Comparison of ENCODE assay signal across 8 cellular contexts in genomic region chr1:35032384-35032739, GRCh38. TPM values are rescaled to one million over a fixed set of nuclear protein-coding genes. Genes with fewer than 3 reads are reported as not detected.
DNase-seq lines count a peak whose midpoint lies in the region; ATAC-seq and TF ChIP-seq lines count a peak whose summit lies in the region.

No MANE protein-coding gene starts in this region.

- BruUV-seq in mammary epithelial cell (replicated peaks; lab: Mats Ljungman, UMichigan): TSS peak; percentile 35

- DNase-seq in BE2C: no peak
- DNase-seq in mammary epithelial cell: no peak
- DNase-seq in natural killer cell: no peak
- DNase-seq in activated CD4-positive, CD25-positive, alpha-beta regulatory T cell treated with anti-CD3 and anti-CD28 coated beads, Interleukin-2, amount 50 U/mL, for 72 hours: no peak

- peaks cover 4 to 5% (median 4%) of the 10 kb centered on the region in 3 donors for H3K9me3 Mint-ChIP-seq in IgD-negative memory B cell
- peaks cover 0 to 2% of the 10 kb centered on the region in 2 donors for H3K9me3 Mint-ChIP-seq in natural killer cell

- H3K9ac ChIP-seq in mammary epithelial cell (ENCODE audit: insufficient read depth, low read length): no peak overlapping the region

- no peak overlapping the region for H3K27ac Mint-ChIP-seq in IgD-negative memory B cell
- peak overlapping the region in 1 of 2 donors; percentile 93 for H3K27ac Mint-ChIP-seq in natural killer cell

- H3K27me3 ChIP-seq in BE2C (no peaks in the 10 kb centered on the region), mammary epithelial cell (ENCODE audit: insufficient read depth, low read length) (no peaks in the 10 kb centered on the region)

- H3K4me1 ChIP-seq in BE2C: no peaks in the 10 kb centered on the region
- peaks cover 9% of the 10 kb centered on the region for H3K4me1 ChIP-seq in mammary epithelial cell (ENCODE audit: insufficient read depth, low read length)

- intact Hi-C loops in mammary epithelial cell (cut with micrococcal nuclease) (no loop called here), natural killer cell (cut with micrococcal nuclease) (no loop called here)

- H3K9me3 ChIP-seq in BE2C (no peaks in the 10 kb centered on the region), mammary epithelial cell (replicated peaks; ENCODE audit: insufficient read depth, low read length) (no peaks in the 10 kb centered on the region)

- peak overlapping the region; percentile 92 for H3K4me2 ChIP-seq in mammary epithelial cell (ENCODE audit: insufficient read depth, low read depth, low read length)

- H3K4me1 Mint-ChIP-seq in IgD-negative memory B cell (peaks cover 13 to 23% (median 19%) of the 10 kb centered on the region in 3 donors), natural killer cell (peaks cover 34 to 37% of the 10 kb centered on the region in 2 donors)

- H3K4me3 ChIP-seq in BE2C (ENCODE audit: low read depth, low read length) (peak overlapping the region; percentile 80), mammary epithelial cell (replicated peaks in 1 of 3; ENCODE audit: insufficient read depth in 1 of 3, low read depth in 2 of 3, low read length in 3 of 3) (peak overlapping the region; percentile 58 to 96 (median 82))

- no peak overlapping the region for H3K27ac ChIP-seq in mammary epithelial cell (ENCODE audit: insufficient read depth, low read depth, low read length)

- H3K36me3 Mint-ChIP-seq in IgD-negative memory B cell: peaks cover 8% of the 10 kb centered on the region
- H3K36me3 Mint-ChIP-seq in natural killer cell: no peaks in the 10 kb centered on the region

- 65% methylated on average over 1 of the region's 1 CpG for whole genome bisulfite sequencing in mammary epithelial cell (ENCODE audit: low coverage, missing lambda C conversion rate)

- peaks cover 31% of the 10 kb centered on the region for H3K79me2 ChIP-seq in mammary epithelial cell (ENCODE audit: insufficient read depth, low read length)

- dilution Hi-C loops in mammary epithelial cell (cut with HindIII; ENCODE audit: low sequenced_read_pairs): no loop called here

- CTCF ChIA-PET in mammary epithelial cell (lab: Charles Lee; ENCODE audit: low non-redundant PET): interaction anchor here (0.6 kb wide), 1 partner anchor 179 kb away, joined by 4 read pairs; no protein-coding TSS in a partner anchor

- H2AFZ ChIP-seq in mammary epithelial cell (ENCODE audit: low read depth, low read length): peak overlapping the region; percentile 78

- ATAC-seq in natural killer cell (no peak), GM18907 (IDR thresholded peaks at IDR 0.05; ENCODE audit: unreplicated experiment) (no peak), HG02981 (IDR thresholded peaks at IDR 0.05; ENCODE audit: unreplicated experiment) (no peak), GM19452 (IDR thresholded peaks at IDR 0.05; ENCODE audit: unreplicated experiment) (no peak)

- H3K27me3 Mint-ChIP-seq in IgD-negative memory B cell (no peaks in the 10 kb centered on the region), natural killer cell (ENCODE audit: low read depth in 2 of 2) (peaks cover 0 to 3% of the 10 kb centered on the region in 2 donors)

- H4K20me1 ChIP-seq in mammary epithelial cell (ENCODE audit: insufficient read depth, low read length): no peaks in the 10 kb centered on the region

- TF ChIP-seq CTCF in BE2C (IDR thresholded peaks at IDR 0.05; ENCODE audit: low read depth, low read length): no peak
- TF ChIP-seq CTCF in mammary epithelial cell (conservative IDR thresholded peaks at IDR 0.05 in 1 of 2, IDR thresholded peaks at IDR 0.05 in 1 of 2; ENCODE audit: extremely low read depth in 1 of 2, insufficient read depth in 1 of 2, low read depth in 1 of 2, low read length in 2 of 2): no peak
- no peak for TF ChIP-seq CTCF in natural killer cell (IDR thresholded peaks at IDR 0.05)

- H3K4me3 Mint-ChIP-seq in IgD-negative memory B cell (peak overlapping the region in 3 of 4 donors; percentile 100), natural killer cell (peak overlapping the region; percentile 99)

- in situ Hi-C loops in mammary epithelial cell (cut with MboI; ENCODE audit: low sequenced_read_pairs in 2 of 2): no loop called here

- H3K36me3 ChIP-seq in BE2C: no peaks in the 10 kb centered on the region
- no peaks in the 10 kb centered on the region for H3K36me3 ChIP-seq in mammary epithelial cell (ENCODE audit: insufficient read depth, low read length)

RNA-seq across cellular contexts. Expression of gene ZMYM6, which starts 0.6 kb away (rescaled TPM):
- polyA plus RNA-seq in BE2C (2012; ENCODE audit: insufficient read depth, insufficient read length, low read depth): 6.1 TPM
- 11.3 TPM for polyA plus RNA-seq in IgD-negative memory B cell
- 10 to 100 TPM; 22.1 to 35.7 TPM for total RNA-seq in mammary epithelial cell
- 4.7 TPM for polyA plus RNA-seq in mammary epithelial cell
- polyA minus RNA-seq in mammary epithelial cell: 27.6 TPM
- total RNA-seq in natural killer cell: 10 to 100 TPM; 48.3 to 50.2 (median 48.8) TPM

RNA-seq across cellular contexts. Expression of gene ZMYM1, which starts 46.8 kb away (rescaled TPM):
- 1.8 TPM for polyA plus RNA-seq in BE2C (2012; ENCODE audit: insufficient read depth, insufficient read length, low read depth)
- polyA plus RNA-seq in IgD-negative memory B cell: 17.2 TPM
- total RNA-seq in mammary epithelial cell: 10 to 100 TPM; 20.6 to 38.5 TPM
- 10.2 TPM for polyA plus RNA-seq in mammary epithelial cell
- 47.1 TPM for polyA minus RNA-seq in mammary epithelial cell
- 10 to 100 TPM; 15.0 to 19.1 (median 19.1) TPM for total RNA-seq in natural killer cell

RNA-seq across cellular contexts. Expression of gene TMEM35B, which starts 47.2 kb away (rescaled TPM):
- 2.6 TPM for polyA plus RNA-seq in BE2C (2012; ENCODE audit: insufficient read depth, insufficient read length, low read depth)
- polyA plus RNA-seq in IgD-negative memory B cell: 70.7 TPM
- total RNA-seq in mammary epithelial cell: 10 to 100 TPM; 11.8 to 20.6 TPM
- 32.1 TPM for polyA plus RNA-seq in mammary epithelial cell
- polyA minus RNA-seq in mammary epithelial cell: not detected
- total RNA-seq in natural killer cell: 10 to 100 TPM in 2 of 3 donors, 1 to 10 TPM in 1; 4.1 to 18.5 (median 10.5) TPM
